10 cellular contexts compared by ENCODE assay signal in genomic region chr14:25411933-25412757, GRCh38.
DNase-seq lines count a peak whose midpoint lies in the region; ATAC-seq, FAIRE-seq and TF ChIP-seq lines count a peak whose summit lies in the region.
"Had no signal": no experiment of that assay in that cellular context is flagged by ENCODE, and none has a peak within 500 bp of the region (broad histone marks: within the 10 kb centered on the region; RNA-seq: fewer than 3 reads in every experiment).

No MANE protein-coding gene starts in this region.

- peaks cover 10% of the 10 kb centered on the region for H3K9me3 Mint-ChIP-seq in MCF 10A (ENCODE audit: unreplicated experiment)
- no peaks in the 10 kb centered on the region for H3K9me3 Mint-ChIP-seq in activated CD4-positive, alpha-beta T cell treated with anti-CD3 and anti-CD28 coated beads, Interleukin-2, amount 10 ng/mL, durations not matched to agents 24 days and 14 days

- dilution Hi-C loops in mammary epithelial cell (cut with HindIII; ENCODE audit: low sequenced_read_pairs), result no loop called here

- no peak overlapping the region for H3K4me3 Mint-ChIP-seq in MCF 10A (ENCODE audit: unreplicated experiment)
- H3K4me3 Mint-ChIP-seq in activated CD4-positive, alpha-beta T cell treated with anti-CD3 and anti-CD28 coated beads, Interleukin-2, amount 10 ng/mL, durations not matched to agents 24 days and 14 days, result no peak overlapping the region

- 50% methylated on average over 4 of the region's 5 CpGs for WGBS in mammary epithelial cell (ENCODE audit: low coverage, missing lambda C conversion rate)

- ATAC-seq in Panc1 (no peak), upper lobe of right lung (no peak), GM18858 (IDR thresholded peaks at IDR 0.05; ENCODE audit: unreplicated experiment) (no peak), HG02763 (IDR thresholded peaks at IDR 0.05; ENCODE audit: unreplicated experiment) (no peak)

- in situ Hi-C loops in mammary epithelial cell (cut with MboI; ENCODE audit: low sequenced_read_pairs in 2 of 2), result loop anchor here in 1 of 2 donors (25.0 kb wide), 1 partner anchor 675 kb away; no protein-coding TSS in a partner anchor
- in situ Hi-C loops in Panc1 (cut with HindIII; ENCODE audit: low pct_unique_long_range_greater_than_20kb, low sequenced_read_pairs), result no loop called here

- H3K79me2 ChIP-seq in mammary epithelial cell (ENCODE audit: insufficient read depth, low read length), result no peaks in the 10 kb centered on the region

- intact Hi-C loops in MCF 10A (cut with micrococcal nuclease) (no loop called here), mammary epithelial cell (cut with micrococcal nuclease) (no loop called here), Panc1 (cut with micrococcal nuclease; ENCODE audit: unreplicated experiment) (no loop called here), upper lobe of right lung (cut with DNase I) (no loop called here)
- intact Hi-C loops in activated CD4-positive, alpha-beta T cell treated with anti-CD3 and anti-CD28 coated beads, Interleukin-2, amount 10 ng/mL, durations not matched to agents 24 days and 14 days (cut with micrococcal nuclease), result no loop called here

- BruUV-seq in MCF 10A (replicated peaks; lab: Mats Ljungman, UMichigan), result no TSS peak
- no TSS peak for BruUV-seq in mammary epithelial cell (replicated peaks; lab: Mats Ljungman, UMichigan)
- BruUV-seq in Panc1 (replicated peaks; lab: Mats Ljungman, UMichigan), result no TSS peak

- TF ChIP-seq CTCF in MCF 10A (IDR thresholded peaks at IDR 0.05; ENCODE audit: unreplicated experiment) (peak; percentile 16), mammary epithelial cell (conservative IDR thresholded peaks at IDR 0.05 in 1 of 2, IDR thresholded peaks at IDR 0.05 in 1 of 2; ENCODE audit: extremely low read depth in 1 of 2, insufficient read depth in 1 of 2, low read depth in 1 of 2, low read length in 2 of 2) (peak in 1 of 2 donors; percentile 22), Panc1 (IDR thresholded peaks at IDR 0.05) (peak; percentile 35), upper lobe of right lung (IDR thresholded peaks at IDR 0.05) (peak; percentile 30)

- H3K4me1 ChIP-seq in mammary epithelial cell (ENCODE audit: insufficient read depth, low read length) (no peaks in the 10 kb centered on the region), Panc1 (ENCODE audit: control insufficient read depth, insufficient read depth, low read length) (no peaks in the 10 kb centered on the region), upper lobe of right lung (no peaks in the 10 kb centered on the region)

- H3K9me3 ChIP-seq in mammary epithelial cell (replicated peaks; ENCODE audit: insufficient read depth, low read length) (peaks cover 15% of the 10 kb centered on the region), Panc1 (ENCODE audit: control insufficient read depth, insufficient read depth, low read depth, low read length) (no peaks in the 10 kb centered on the region), upper lobe of right lung (no peaks in the 10 kb centered on the region)

- POLR2A ChIA-PET in MCF 10A (lab: Yijun Ruan, JAX) (no interaction called here), Panc1 (lab: Charles Lee) (no interaction called here)

- CTCF ChIA-PET in MCF 10A (lab: Yijun Ruan, JAX), result interaction anchor here (0.6 to 4.9 kb wide), 17 partner anchors 10 to 1907 kb away, joined by 3 to 50 read pairs (median 3); no protein-coding TSS in a partner anchor
- CTCF ChIA-PET in mammary epithelial cell (lab: Charles Lee; ENCODE audit: low non-redundant PET), result no interaction called here
- CTCF ChIA-PET in Panc1 (lab: Charles Lee), result interaction anchor here (1.1 kb wide), 1 partner anchor 12 kb away, joined by 3 read pairs; no protein-coding TSS in a partner anchor

- H3K4me3 ChIP-seq in mammary epithelial cell (replicated peaks in 1 of 3; ENCODE audit: insufficient read depth in 1 of 3, low read depth in 2 of 3, low read length in 3 of 3) (no peak overlapping the region), Panc1 (ENCODE audit: low read depth in 2 of 2, low read length in 2 of 2) (no peak overlapping the region), upper lobe of right lung (no peak overlapping the region)
- H3K4me3 ChIP-seq: SK-N-MC had no signal

- H3K4me2 ChIP-seq in mammary epithelial cell (ENCODE audit: insufficient read depth, low read depth, low read length), result no peak overlapping the region

- peaks cover 10% of the 10 kb centered on the region for H3K27me3 Mint-ChIP-seq in MCF 10A (ENCODE audit: insufficient read depth, unreplicated experiment)
- H3K27me3 Mint-ChIP-seq in activated CD4-positive, alpha-beta T cell treated with anti-CD3 and anti-CD28 coated beads, Interleukin-2, amount 10 ng/mL, durations not matched to agents 24 days and 14 days, result no peaks in the 10 kb centered on the region

- H3K36me3 Mint-ChIP-seq in MCF 10A (ENCODE audit: insufficient read depth, unreplicated experiment), result peaks cover 2% of the 10 kb centered on the region
- no peaks in the 10 kb centered on the region for H3K36me3 Mint-ChIP-seq in activated CD4-positive, alpha-beta T cell treated with anti-CD3 and anti-CD28 coated beads, Interleukin-2, amount 10 ng/mL, durations not matched to agents 24 days and 14 days (ENCODE audit: low read depth)

- H3K27ac Mint-ChIP-seq in MCF 10A (ENCODE audit: low read depth, unreplicated experiment), result no peak overlapping the region
- no peak overlapping the region for H3K27ac Mint-ChIP-seq in activated CD4-positive, alpha-beta T cell treated with anti-CD3 and anti-CD28 coated beads, Interleukin-2, amount 10 ng/mL, durations not matched to agents 24 days and 14 days

- no peak overlapping the region for H2AFZ ChIP-seq in mammary epithelial cell (ENCODE audit: low read depth, low read length)

- no peaks in the 10 kb centered on the region for H3K4me1 Mint-ChIP-seq in MCF 10A (ENCODE audit: insufficient read depth, unreplicated experiment)
- no peaks in the 10 kb centered on the region for H3K4me1 Mint-ChIP-seq in activated CD4-positive, alpha-beta T cell treated with anti-CD3 and anti-CD28 coated beads, Interleukin-2, amount 10 ng/mL, durations not matched to agents 24 days and 14 days

- H3K36me3 ChIP-seq in mammary epithelial cell (ENCODE audit: insufficient read depth, low read length) (no peaks in the 10 kb centered on the region), Panc1 (ENCODE audit: control insufficient read depth, insufficient read depth, low read length) (no peaks in the 10 kb centered on the region), upper lobe of right lung (no peaks in the 10 kb centered on the region)

- peak; percentile 83 for FAIRE-seq in frontal cortex (lab: Jason Lieb, UNC)

- no peak overlapping the region for H3K27ac ChIP-seq in mammary epithelial cell (ENCODE audit: insufficient read depth, low read depth, low read length)
- H3K27ac ChIP-seq in Panc1 (ENCODE audit: low read length), result no peak overlapping the region
- H3K27ac ChIP-seq in upper lobe of right lung, result no peak overlapping the region
- H3K27ac ChIP-seq: SK-N-MC had no signal

- DNase-seq in MCF 10A (ENCODE audit: unreplicated experiment), result no peak
- no peak for DNase-seq in mammary epithelial cell
- no peak for DNase-seq in Panc1 (ENCODE audit: low read depth, low spot score)
- peak; percentile 6 to 32 for DNase-seq in frontal cortex (ENCODE audit: low spot score in 2 of 2)
- no peak for DNase-seq in upper lobe of right lung
- DNase-seq in activated CD4-positive, alpha-beta T cell treated with anti-CD3 and anti-CD28 coated beads, Interleukin-2, amount 10 ng/mL, durations not matched to agents 24 days and 14 days, result no peak
- DNase-seq: dermis blood vessel endothelial cell had no signal

- no peaks in the 10 kb centered on the region for H3K27me3 ChIP-seq in mammary epithelial cell (ENCODE audit: insufficient read depth, low read length)
- no peaks in the 10 kb centered on the region for H3K27me3 ChIP-seq in Panc1 (ENCODE audit: control insufficient read depth, insufficient read depth, low read length)
- H3K27me3 ChIP-seq in upper lobe of right lung, result no peaks in the 10 kb centered on the region

- no peak overlapping the region for H3K9ac ChIP-seq in mammary epithelial cell (ENCODE audit: insufficient read depth, low read length)

- no peaks in the 10 kb centered on the region for H4K20me1 ChIP-seq in mammary epithelial cell (ENCODE audit: insufficient read depth, low read length)

Comparison
In these comparisons a context has a peak if more than half of its experiments do, and no peak if none do; other contexts are left out.
1. DNase-seq: peak in frontal cortex (2 of 2); none in MCF 10A (single experiment), mammary epithelial cell (single experiment), Panc1 (single experiment), upper lobe of right lung (single experiment) and activated CD4-positive, alpha-beta T cell treated with anti-CD3 and anti-CD28 coated beads, Interleukin-2, amount 10 ng/mL, durations not matched to agents 24 days and 14 days (single experiment).